Comparison of ENCODE assay signal across 1 cellular context in genomic region chr19:11528551-11529341, GRCh38.
TF ChIP-seq lines count a peak whose summit lies in the region.

Gene ECSIT, minus strand, starts transcription at chr19:11529134. Its CDS starts 9,964 bp downstream, at chr19:11519170.

TF ChIP-seq in HEK293, 187 proteins besides CTCF, POLR2A, EP300 and RAD21 (continued from another document and continues in another):
- TF ChIP-seq ZNF398 (tag by site-specific recombination; IDR thresholded peaks at IDR 0.05) (peak; percentile 70), BCL11A (tag by site-specific recombination; IDR thresholded peaks at IDR 0.05; ENCODE audit: low read depth) (0 out of 2 replicates have a peak, but pooled peaks have one; percentile 37), ZBTB20 (tag by site-specific recombination; IDR thresholded peaks at IDR 0.05) (peak; percentile 75; the same call in 1 of the 2 replicates), ZNF660 (tag by site-specific recombination; IDR thresholded peaks at IDR 0.05) (0 out of 2 replicates have a peak, but pooled peaks have one; percentile 43), OSR2 (tag by site-specific recombination; IDR thresholded peaks at IDR 0.05) (0 out of 2 replicates have a peak, but pooled peaks have one; percentile 7), ZFHX2 (tag by site-specific recombination; conservative IDR thresholded peaks at IDR 0.05) (peak; percentile 83), ZNF26 (tag by site-specific recombination; IDR thresholded peaks at IDR 0.05) (no peak), ZNF2 (tag by site-specific recombination; IDR thresholded peaks at IDR 0.05) (peak; percentile 48; the same call in 1 of the 2 replicates), ZIC2 (tag by site-specific recombination; IDR thresholded peaks at IDR 0.05) (no peak), ZNF670 (tag by site-specific recombination; IDR thresholded peaks at IDR 0.05; ENCODE audit: low read depth) (no peak), EGR2 (tag by site-specific recombination; IDR thresholded peaks at IDR 0.05; ENCODE audit: low read depth) (peak; percentile 77), ZNF311 (tag by site-specific recombination; IDR thresholded peaks at IDR 0.05; ENCODE audit: borderline replicate concordance) (no peak), MZF1 (tag by site-specific recombination; IDR thresholded peaks at IDR 0.05; ENCODE audit: borderline replicate concordance) (no peak), ZNF747 (tag by site-specific recombination; IDR thresholded peaks at IDR 0.05) (no peak), ZNF830 (tag by site-specific recombination; IDR thresholded peaks at IDR 0.05; ENCODE audit: low read depth) (no peak), IKZF3 (tag by site-specific recombination; IDR thresholded peaks at IDR 0.05) (peak; percentile 68), ZEB2 (tag by site-specific recombination; IDR thresholded peaks at IDR 0.05) (peak; percentile 78), ZBTB26 (tag by site-specific recombination; optimal IDR thresholded peaks at IDR 0.05) (peak; percentile 92), SP7 (tag by site-specific recombination; IDR thresholded peaks at IDR 0.05) (peak; percentile 75; the same call in 1 of the 2 replicates), SCRT2 (tag by site-specific recombination; IDR thresholded peaks at IDR 0.05) (peak; percentile 43; the same call in 1 of the 2 replicates), BCL11B (tag by site-specific recombination; IDR thresholded peaks at IDR 0.05; ENCODE audit: low read depth) (peak; percentile 67; the same call in 1 of the 2 replicates), SCRT1 (tag by site-specific recombination; IDR thresholded peaks at IDR 0.05; ENCODE audit: borderline replicate concordance) (no peak), ZNF76 (tag by site-specific recombination; IDR thresholded peaks at IDR 0.05; ENCODE audit: borderline replicate concordance, low read depth) (0 out of 2 replicates have a peak, but pooled peaks have one; percentile 83), ZNF335 (tag by site-specific recombination; conservative IDR thresholded peaks at IDR 0.05) (peak; percentile 99), ZNF501 (tag by site-specific recombination; IDR thresholded peaks at IDR 0.05) (peak; percentile 25; the same call in 1 of the 2 replicates), KLF8 (tag by site-specific recombination; IDR thresholded peaks at IDR 0.05) (peak; percentile 41; the same call in 1 of the 2 replicates), ZBTB17 (tag by site-specific recombination; IDR thresholded peaks at IDR 0.05) (peak; percentile 75), YY2 (tag by site-specific recombination; IDR thresholded peaks at IDR 0.05) (peak; percentile 98), KLF1 (tag by site-specific recombination; IDR thresholded peaks at IDR 0.05) (peak; percentile 37; the same call in 1 of the 2 replicates), PRDM6 (tag by site-specific recombination; IDR thresholded peaks at IDR 0.05) (no peak), ZNF639 (tag by site-specific recombination; IDR thresholded peaks at IDR 0.05) (peak; percentile 89), ZNF518A (tag by site-specific recombination; conservative IDR thresholded peaks at IDR 0.05; ENCODE audit: low read depth) (peak; percentile 88)
- TF ChIP-seq, protein P1, sequence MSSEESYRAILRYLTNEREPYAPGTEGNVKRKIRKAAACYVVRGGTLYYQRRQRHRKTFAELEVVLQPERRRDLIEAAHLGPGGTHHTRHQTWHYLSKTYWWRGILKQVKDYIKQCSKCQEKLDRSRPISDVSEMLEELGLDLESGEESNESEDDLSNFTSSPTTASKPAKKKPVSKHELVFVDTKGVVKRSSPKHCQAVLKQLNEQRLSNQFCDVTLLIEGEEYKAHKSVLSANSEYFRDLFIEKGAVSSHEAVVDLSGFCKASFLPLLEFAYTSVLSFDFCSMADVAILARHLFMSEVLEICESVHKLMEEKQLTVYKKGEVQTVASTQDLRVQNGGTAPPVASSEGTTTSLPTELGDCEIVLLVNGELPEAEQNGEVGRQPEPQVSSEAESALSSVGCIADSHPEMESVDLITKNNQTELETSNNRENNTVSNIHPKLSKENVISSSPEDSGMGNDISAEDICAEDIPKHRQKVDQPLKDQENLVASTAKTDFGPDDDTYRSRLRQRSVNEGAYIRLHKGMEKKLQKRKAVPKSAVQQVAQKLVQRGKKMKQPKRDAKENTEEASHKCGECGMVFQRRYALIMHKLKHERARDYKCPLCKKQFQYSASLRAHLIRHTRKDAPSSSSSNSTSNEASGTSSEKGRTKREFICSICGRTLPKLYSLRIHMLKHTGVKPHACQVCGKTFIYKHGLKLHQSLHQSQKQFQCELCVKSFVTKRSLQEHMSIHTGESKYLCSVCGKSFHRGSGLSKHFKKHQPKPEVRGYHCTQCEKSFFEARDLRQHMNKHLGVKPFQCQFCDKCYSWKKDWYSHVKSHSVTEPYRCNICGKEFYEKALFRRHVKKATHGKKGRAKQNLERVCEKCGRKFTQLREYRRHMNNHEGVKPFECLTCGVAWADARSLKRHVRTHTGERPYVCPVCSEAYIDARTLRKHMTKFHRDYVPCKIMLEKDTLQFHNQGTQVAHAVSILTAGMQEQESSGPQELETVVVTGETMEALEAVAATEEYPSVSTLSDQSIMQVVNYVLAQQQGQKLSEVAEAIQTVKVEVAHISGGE (tag by site-specific recombination; conservative IDR thresholded peaks at IDR 0.05; ENCODE audit: low read depth) = peak; percentile 59; the same call in 1 of the 2 replicates
- TF ChIP-seq, protein P2, sequence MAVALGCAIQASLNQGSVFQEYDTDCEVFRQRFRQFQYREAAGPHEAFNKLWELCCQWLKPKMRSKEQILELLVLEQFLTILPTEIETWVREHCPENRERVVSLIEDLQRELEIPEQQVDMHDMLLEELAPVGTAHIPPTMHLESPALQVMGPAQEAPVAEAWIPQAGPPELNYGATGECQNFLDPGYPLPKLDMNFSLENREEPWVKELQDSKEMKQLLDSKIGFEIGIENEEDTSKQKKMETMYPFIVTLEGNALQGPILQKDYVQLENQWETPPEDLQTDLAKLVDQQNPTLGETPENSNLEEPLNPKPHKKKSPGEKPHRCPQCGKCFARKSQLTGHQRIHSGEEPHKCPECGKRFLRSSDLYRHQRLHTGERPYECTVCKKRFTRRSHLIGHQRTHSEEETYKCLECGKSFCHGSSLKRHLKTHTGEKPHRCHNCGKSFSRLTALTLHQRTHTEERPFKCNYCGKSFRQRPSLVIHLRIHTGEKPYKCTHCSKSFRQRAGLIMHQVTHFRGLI (tag by site-specific recombination; IDR thresholded peaks at IDR 0.05) = peak; percentile 81
- TF ChIP-seq, protein P3, sequence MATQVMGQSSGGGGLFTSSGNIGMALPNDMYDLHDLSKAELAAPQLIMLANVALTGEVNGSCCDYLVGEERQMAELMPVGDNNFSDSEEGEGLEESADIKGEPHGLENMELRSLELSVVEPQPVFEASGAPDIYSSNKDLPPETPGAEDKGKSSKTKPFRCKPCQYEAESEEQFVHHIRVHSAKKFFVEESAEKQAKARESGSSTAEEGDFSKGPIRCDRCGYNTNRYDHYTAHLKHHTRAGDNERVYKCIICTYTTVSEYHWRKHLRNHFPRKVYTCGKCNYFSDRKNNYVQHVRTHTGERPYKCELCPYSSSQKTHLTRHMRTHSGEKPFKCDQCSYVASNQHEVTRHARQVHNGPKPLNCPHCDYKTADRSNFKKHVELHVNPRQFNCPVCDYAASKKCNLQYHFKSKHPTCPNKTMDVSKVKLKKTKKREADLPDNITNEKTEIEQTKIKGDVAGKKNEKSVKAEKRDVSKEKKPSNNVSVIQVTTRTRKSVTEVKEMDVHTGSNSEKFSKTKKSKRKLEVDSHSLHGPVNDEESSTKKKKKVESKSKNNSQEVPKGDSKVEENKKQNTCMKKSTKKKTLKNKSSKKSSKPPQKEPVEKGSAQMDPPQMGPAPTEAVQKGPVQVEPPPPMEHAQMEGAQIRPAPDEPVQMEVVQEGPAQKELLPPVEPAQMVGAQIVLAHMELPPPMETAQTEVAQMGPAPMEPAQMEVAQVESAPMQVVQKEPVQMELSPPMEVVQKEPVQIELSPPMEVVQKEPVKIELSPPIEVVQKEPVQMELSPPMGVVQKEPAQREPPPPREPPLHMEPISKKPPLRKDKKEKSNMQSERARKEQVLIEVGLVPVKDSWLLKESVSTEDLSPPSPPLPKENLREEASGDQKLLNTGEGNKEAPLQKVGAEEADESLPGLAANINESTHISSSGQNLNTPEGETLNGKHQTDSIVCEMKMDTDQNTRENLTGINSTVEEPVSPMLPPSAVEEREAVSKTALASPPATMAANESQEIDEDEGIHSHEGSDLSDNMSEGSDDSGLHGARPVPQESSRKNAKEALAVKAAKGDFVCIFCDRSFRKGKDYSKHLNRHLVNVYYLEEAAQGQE (tag by site-specific recombination; IDR thresholded peaks at IDR 0.05) = peak; percentile 99
